Comparison of ENCODE assay signal across 16 cellular contexts in the genomic region with DNA sequence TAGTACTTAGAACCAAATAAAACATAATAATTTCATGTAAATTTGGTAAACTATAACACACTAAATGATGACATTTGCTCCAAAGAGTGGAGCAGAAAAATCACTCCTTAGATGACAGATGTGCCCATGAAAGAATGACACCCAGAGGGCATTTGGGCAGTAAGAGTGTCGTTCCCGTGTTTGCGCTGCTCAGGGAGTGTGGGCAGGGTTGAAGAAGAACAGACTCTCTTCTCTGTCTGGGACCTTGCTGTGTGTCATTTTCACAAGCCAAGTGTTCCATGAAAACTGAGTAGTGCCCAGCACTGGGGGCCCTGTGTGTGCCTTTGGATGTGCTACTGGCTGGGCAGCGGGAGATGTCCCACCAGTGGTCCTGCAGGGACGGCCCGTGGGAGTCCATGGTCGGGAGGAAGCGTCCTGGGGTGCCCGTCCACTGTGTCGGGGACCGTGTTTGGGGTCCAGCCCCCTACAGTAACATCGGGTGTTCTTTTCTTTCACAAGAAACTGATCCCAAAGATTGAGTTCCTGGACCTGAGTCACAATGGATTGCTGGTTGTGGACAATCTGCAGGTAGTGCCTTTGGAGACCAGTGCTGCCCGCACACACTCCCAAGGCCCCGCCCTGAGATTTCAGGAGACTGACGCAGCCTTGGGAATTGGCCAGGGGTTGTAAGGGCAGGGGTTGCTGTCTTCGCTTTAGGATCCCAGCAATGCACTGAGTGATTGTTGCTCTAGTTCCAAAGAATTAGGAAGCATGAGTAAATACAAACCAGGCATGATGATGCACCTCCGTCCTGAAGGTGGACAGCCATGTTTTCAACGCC. TPM values are rescaled to one million over a fixed set of nuclear protein-coding genes. Genes with fewer than 3 reads are reported as not detected.
DNase-seq lines count a peak whose midpoint lies in the region; ATAC-seq, FAIRE-seq and TF ChIP-seq lines count a peak whose summit lies in the region.
"Had no signal": no experiment of that assay in that cellular context is flagged by ENCODE, and none has a peak within 500 bp of the region (broad histone marks: within the 10 kb centered on the region; RNA-seq: fewer than 3 reads in every experiment).

No MANE protein-coding gene starts in this region.

- H3K9ac ChIP-seq in Karpas-422 (ENCODE audit: low read length) (no peak overlapping the region), kidney (ENCODE audit: low read length in 2 of 2) (no peak overlapping the region)
- H3K9ac ChIP-seq: GM23248 had no signal

- H3K4me2 ChIP-seq in Karpas-422 (ENCODE audit: low read depth, low read length, poor library complexity, severe bottlenecking) = no peak overlapping the region

- no peak for FAIRE-seq in kidney (lab: Jason Lieb, UNC)

- TF ChIP-seq CTCF in left ventricle myocardium inferior (IDR thresholded peaks at IDR 0.05; ENCODE audit: borderline replicate concordance) = no peak
- no peak for TF ChIP-seq CTCF in kidney (IDR thresholded peaks at IDR 0.05; ENCODE audit: borderline replicate concordance, extremely low read depth, insufficient read depth)
- no peak for TF ChIP-seq CTCF in thyroid gland (IDR thresholded peaks at IDR 0.05)

- peaks cover 21% of the 10 kb centered on the region for H3K4me1 ChIP-seq in left ventricle myocardium inferior
- H3K4me1 ChIP-seq in Karpas-422 (ENCODE audit: low read length) = no peaks in the 10 kb centered on the region
- no peaks in the 10 kb centered on the region for H3K4me1 ChIP-seq in kidney (ENCODE audit: control insufficient read depth in 1 of 2, insufficient read depth in 1 of 2, low read depth in 1 of 2, low read length in 2 of 2)
- H3K4me1 ChIP-seq in thyroid gland = no peaks in the 10 kb centered on the region
- H3K4me1 ChIP-seq: HAP-1 had no signal

- H3K27me3 ChIP-seq in left ventricle myocardium inferior (ENCODE audit: low read depth) (no peaks in the 10 kb centered on the region), Karpas-422 (ENCODE audit: low read length) (no peaks in the 10 kb centered on the region), thyroid gland (no peaks in the 10 kb centered on the region)
- H3K27me3 ChIP-seq: BE2C had no signal

- no peak overlapping the region for H2AFZ ChIP-seq in Karpas-422 (ENCODE audit: low read length)
- H2AFZ ChIP-seq: GM23248 had no signal

- H3K4me3 ChIP-seq in left ventricle myocardium inferior = no peak overlapping the region
- no peak overlapping the region for H3K4me3 ChIP-seq in Karpas-422 (ENCODE audit: low read length)
- no peak overlapping the region for H3K4me3 ChIP-seq in kidney (ENCODE audit: low read length in 2 of 2)
- H3K4me3 ChIP-seq in thyroid gland (replicated peaks in 1 of 3) = no peak overlapping the region
- H3K4me3 ChIP-seq: GM23248, HAP-1 had no signal

- no peak overlapping the region for H3K27ac ChIP-seq in left ventricle myocardium inferior (replicated peaks)
- H3K27ac ChIP-seq in Karpas-422 (ENCODE audit: low read length) = no peak overlapping the region
- H3K27ac ChIP-seq in kidney (ENCODE audit: low read depth in 2 of 2, low read length in 2 of 2) = no peak overlapping the region
- peak overlapping the region; percentile 3 for H3K27ac ChIP-seq in temporal lobe (ENCODE audit: low read depth, low read length)
- no peak overlapping the region for H3K27ac ChIP-seq in thyroid gland
- H3K27ac ChIP-seq: C4-2B, GM23248 had no signal

- intact Hi-C loops in left ventricle myocardium superior (cut with micrococcal nuclease) (no loop called here), left ventricle myocardium inferior (cut with micrococcal nuclease) (loop anchor here (10.0 kb wide), 1 partner anchor 68 kb away; no protein-coding TSS in a partner anchor), kidney (cut with DNase I) (no loop called here), thyroid gland (cut with DNase I) (no loop called here)

- no peak for TF ChIP-seq POLR2A in thyroid gland (IDR thresholded peaks at IDR 0.05)

- peaks cover 99% of the 10 kb centered on the region for H3K36me3 ChIP-seq in left ventricle myocardium inferior
- peaks cover 29% of the 10 kb centered on the region for H3K36me3 ChIP-seq in Karpas-422 (ENCODE audit: insufficient read depth, low read length)
- peaks cover 52 to 87% of the 10 kb centered on the region in 2 donors for H3K36me3 ChIP-seq in kidney (ENCODE audit: control insufficient read depth in 1 of 2, insufficient read depth in 2 of 2, low read length in 2 of 2)
- H3K36me3 ChIP-seq in thyroid gland = peaks cover 74 to 90% of the 10 kb centered on the region in 2 donors

- H3K9me2 ChIP-seq in Karpas-422 (replicated peaks; ENCODE audit: insufficient read depth, low read length) = no peaks in the 10 kb centered on the region

- no peaks in the 10 kb centered on the region for H3K79me2 ChIP-seq in Karpas-422 (ENCODE audit: low read length)

- H3K9me3 ChIP-seq in left ventricle myocardium inferior (replicated peaks) = no peaks in the 10 kb centered on the region
- no peaks in the 10 kb centered on the region for H3K9me3 ChIP-seq in Karpas-422 (ENCODE audit: low read length)
- no peaks in the 10 kb centered on the region for H3K9me3 ChIP-seq in kidney (ENCODE audit: control insufficient read depth in 1 of 2, low read length in 2 of 2)
- no peaks in the 10 kb centered on the region for H3K9me3 ChIP-seq in thyroid gland
- H3K9me3 ChIP-seq: BE2C, HAP-1 had no signal

- WGBS in thyroid gland, 2 donors = 93 to 94% methylated on average over 16 to 18 of the region's 18 CpGs

- DNase-seq in left ventricle myocardium superior (peak; percentile 23), left ventricle myocardium inferior (no peak), Karpas-422 (peak; percentile 27), kidney (peak; percentile 63), thyroid gland (no peak), NCI-H1436 treated with DMSO at 0.1 percent for 48 hours (lab: John Stamatoyannopoulos, UW) (no peak)
- DNase-seq: BE2C, Calu3, GF-D8, GM23248 had no signal

- no peaks in the 10 kb centered on the region for H4K20me1 ChIP-seq in Karpas-422 (ENCODE audit: insufficient read depth, low read depth, low read length)

- ATAC-seq in left ventricle myocardium superior = no peak
- no peak for ATAC-seq in GM19452 (IDR thresholded peaks at IDR 0.05; ENCODE audit: unreplicated experiment)
- ATAC-seq: CD8-positive, alpha-beta T cell had no signal

RNA-seq across cellular contexts. Expression of gene STAB1, which starts 17.9 kb away (rescaled TPM):
- total RNA-seq in left ventricle myocardium superior (69.7 TPM), left ventricle myocardium inferior (67.2 TPM), kidney (379 TPM), temporal lobe (5.9 TPM), thyroid gland (100 to 1,000 TPM in 1 of 4 donors, 10 to 100 TPM in 3; 31.8 to 100 (median 67.4) TPM)
- not detected in 2 replicates for total RNA-seq in Karpas-422 (2014; rRNA removed; shearing (Covaris generic); ENCODE audit: low replicate concordance)
- polyA plus RNA-seq in kidney (ENCODE audit: insufficient read depth, low read depth, low replicate concordance) = 98.4 TPM
- total RNA-seq: GM23248, H4 had no signal
- polyA plus RNA-seq: GM23248 had no signal

RNA-seq across cellular contexts. Expression of gene NISCH, which starts 21.9 kb away (rescaled TPM):
- total RNA-seq in left ventricle myocardium superior (48.3 TPM), left ventricle myocardium inferior (44.3 TPM), kidney (98.7 TPM), temporal lobe (61.5 TPM), thyroid gland (10 to 100 TPM; 71.8 to 88.2 (median 86.2) TPM)
- total RNA-seq in Karpas-422 (2014; rRNA removed; shearing (Covaris generic); ENCODE audit: low replicate concordance) = 44.2 and 70.1 TPM in 2 replicates
- 36.1 TPM for polyA plus RNA-seq in kidney (ENCODE audit: insufficient read depth, low read depth, low replicate concordance)

RNA-seq across cellular contexts. Expression of gene TNNC1, which starts 23.4 kb away (rescaled TPM):
- 8,945 TPM for total RNA-seq in left ventricle myocardium superior
- 8,962 TPM for total RNA-seq in left ventricle myocardium inferior
- total RNA-seq in Karpas-422 (2014; rRNA removed; shearing (Covaris generic); ENCODE audit: low replicate concordance) = 0.65 TPM in 1 of 2 replicates, not detected in the other
- total RNA-seq in kidney = 2.2 TPM
- 86.6 TPM for polyA plus RNA-seq in kidney (ENCODE audit: insufficient read depth, low read depth, low replicate concordance)
- 0.49 TPM for total RNA-seq in temporal lobe
- 10 to 100 TPM in 3 of 4 donors, 1 to 10 TPM in 1; 4.0 to 43.5 (median 13.9) TPM for total RNA-seq in thyroid gland
- total RNA-seq: GM23248 had no signal
- polyA plus RNA-seq: GM23248 had no signal

RNA-seq across cellular contexts. Expression of gene SEMA3G, which starts 32.4 kb away (rescaled TPM):
- 9.1 TPM for total RNA-seq in left ventricle myocardium superior
- total RNA-seq in left ventricle myocardium inferior = 9.2 TPM
- 0.11 TPM in 1 of 2 replicates, not detected in the other for total RNA-seq in Karpas-422 (2014; rRNA removed; shearing (Covaris generic); ENCODE audit: low replicate concordance)
- 25.7 TPM for total RNA-seq in kidney
- 28.2 TPM for polyA plus RNA-seq in kidney (ENCODE audit: insufficient read depth, low read depth, low replicate concordance)
- 3.7 TPM for total RNA-seq in temporal lobe
- total RNA-seq in thyroid gland = 10 to 100 TPM in 2 of 4 donors, 1 to 10 TPM in 2; 3.7 to 18.6 (median 11.5) TPM
- total RNA-seq: GM23248 had no signal

RNA-seq across cellular contexts. Expression of gene NT5DC2, which starts 56.4 kb away (rescaled TPM):
- 68.3 TPM for total RNA-seq in left ventricle myocardium superior
- 69.3 TPM for total RNA-seq in left ventricle myocardium inferior
- total RNA-seq in Karpas-422 (2014; rRNA removed; shearing (Covaris generic); ENCODE audit: low replicate concordance) = 46.5 and 47.8 TPM in 2 replicates
- 47.3 TPM for total RNA-seq in kidney
- 75.7 TPM for polyA plus RNA-seq in kidney (ENCODE audit: insufficient read depth, low read depth, low replicate concordance)
- total RNA-seq in temporal lobe = 52.1 TPM
- 10 to 100 TPM; 40.5 to 55.1 (median 45.0) TPM for total RNA-seq in thyroid gland

Comparison
In these comparisons a context has a peak if more than half of its experiments do, and no peak if none do; other contexts are left out.
1. DNase-seq: peak in left ventricle myocardium superior (single experiment), Karpas-422 (single experiment) and kidney (single experiment); none in left ventricle myocardium inferior (single experiment), thyroid gland (0 of 2) and NCI-H1436 treated with DMSO at 0.1 percent for 48 hours (single experiment).
2. RNA of gene TNNC1, which starts 23.4 kb away (total RNA-seq): 8,962 TPM in left ventricle myocardium inferior (single experiment) and 8,945 TPM in left ventricle myocardium superior (single experiment); 4.0 to 43.5 TPM in thyroid gland, 2.2 TPM in kidney (single experiment), 0.49 TPM in temporal lobe (single experiment) and 0.65 TPM in Karpas-422; every median in the first group is over 100 times any median in the second.